11 cellular contexts compared by ENCODE assay signal in the genomic region with DNA sequence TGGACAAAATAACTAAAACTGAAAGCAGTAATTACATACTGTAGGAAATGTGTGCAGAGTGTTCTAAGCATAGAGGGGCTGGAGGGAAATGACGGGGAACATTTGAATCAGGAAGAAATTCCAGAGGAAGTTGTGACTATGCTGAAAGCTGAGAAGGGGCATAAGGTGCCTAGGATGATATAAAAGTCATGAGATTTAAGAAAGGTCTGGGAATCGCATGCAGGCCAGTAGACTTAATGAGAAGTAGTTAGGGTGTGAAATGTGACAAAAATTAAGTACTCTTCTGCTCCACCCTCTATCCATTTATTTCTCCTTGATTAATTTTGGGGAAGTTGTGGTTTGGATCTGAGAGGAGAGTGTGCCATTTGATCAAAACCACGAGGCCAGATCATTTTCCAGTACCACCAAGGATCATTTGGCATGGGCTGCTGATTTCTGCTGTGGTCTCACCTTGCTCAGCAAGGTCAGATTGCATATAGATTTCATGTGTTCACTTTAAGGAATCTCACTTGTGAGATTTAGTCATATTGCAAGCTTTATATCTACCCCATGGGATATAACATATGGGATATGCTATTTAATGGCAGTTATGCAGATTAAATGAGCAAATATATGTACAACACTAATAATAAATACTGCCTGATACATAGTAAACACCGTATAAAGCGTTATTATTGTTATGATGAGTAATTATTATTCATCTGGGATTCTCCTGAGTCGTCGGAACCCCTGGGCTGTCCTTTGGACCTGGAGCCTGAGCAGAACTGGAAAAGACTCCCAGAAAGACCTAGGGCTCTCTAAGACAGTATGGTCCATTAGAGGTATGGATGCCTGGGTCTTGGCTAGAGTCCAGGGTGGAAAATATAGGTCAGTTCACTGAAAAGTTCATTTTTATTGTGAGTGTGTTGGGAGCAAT.
DNase-seq lines count a peak whose midpoint lies in the region; ATAC-seq and TF ChIP-seq lines count a peak whose summit lies in the region.
"Had no signal": no experiment of that assay in that cellular context is flagged by ENCODE, and none has a peak within 500 bp of the region (broad histone marks: within the 10 kb centered on the region; RNA-seq: fewer than 3 reads in every experiment).

No MANE protein-coding gene starts in this region.

- CTCF ChIA-PET in IMR-90 (lab: Yijun Ruan, JAX) = interaction anchor here (1.4 kb wide), 1 partner anchor 41 kb away, joined by 3 read pairs; no protein-coding TSS in a partner anchor

- ATAC-seq in IMR-90 (ENCODE audit: low read depth) = no peak
- no peak for ATAC-seq in upper lobe of left lung (ENCODE audit: low FRiP score in 2 of 2)
- no peak for ATAC-seq in GM21360 (IDR thresholded peaks at IDR 0.05; ENCODE audit: unreplicated experiment)

- peak overlapping the region; percentile 65 for H3K56ac ChIP-seq in IMR-90 (ENCODE audit: extremely low read depth, insufficient read depth, low read length)

- H3K4me3 ChIP-seq in IMR-90 (ENCODE audit: insufficient read depth, low read depth, low read length) (no peak overlapping the region), adipocyte (ENCODE audit: low read length) (peak overlapping the region; percentile 36), upper lobe of left lung (no peak overlapping the region)

- peak overlapping the region; percentile 94 for H2BK120ac ChIP-seq in IMR-90 (ENCODE audit: low read depth, low read length)

- in situ Hi-C loops in IMR-90 (cut with MboI; ENCODE audit: low sequenced_read_pairs) = no loop called here

- peaks cover 13% of the 10 kb centered on the region for H3K9me1 ChIP-seq in IMR-90 (ENCODE audit: insufficient read depth, low read length)

- 20% methylated on average over 2 of the region's 7 CpGs; no CpG with 5 or more reads in 1 of the 2 experiments for WGBS in IMR-90 (ENCODE audit: extremely low coverage in 2 of 2, insufficient read length in 1 of 2), 2 experiments
- 68 to 77% methylated on average over 7 of the region's 7 CpGs for WGBS in upper lobe of left lung, 2 donors

- no peak for TF ChIP-seq RAD21 in IMR-90 (IDR thresholded peaks at IDR 0.05; ENCODE audit: low read length)

- H3K14ac ChIP-seq in IMR-90 (replicated peaks; ENCODE audit: low read depth, low read length) = peak overlapping the region; percentile 98

- TF ChIP-seq CTCF in IMR-90 (conservative IDR thresholded peaks at IDR 0.05; ENCODE audit: low read depth, low read length) = no peak
- no peak for TF ChIP-seq CTCF in upper lobe of left lung (IDR thresholded peaks at IDR 0.05)

- H2AFZ ChIP-seq in IMR-90 (replicated peaks; ENCODE audit: low read length, poor library complexity) = no peak overlapping the region

- H3K4me2 ChIP-seq in IMR-90 (ENCODE audit: low read depth, low read length) = peak overlapping the region; percentile 75

- H3K9me3 ChIP-seq in IMR-90 (ENCODE audit: control insufficient read depth, insufficient read depth, low read length) = no peaks in the 10 kb centered on the region
- H3K9me3 ChIP-seq in adipocyte (ENCODE audit: control insufficient read depth, low read length) = no peaks in the 10 kb centered on the region
- H3K9me3 ChIP-seq in upper lobe of left lung = no peaks in the 10 kb centered on the region

- H4K8ac ChIP-seq in IMR-90 (ENCODE audit: low read depth in 2 of 2, low read length in 2 of 2) = peak overlapping the region; percentile 37 to 94

- DNase-seq in IMR-90 (peak; percentile 64), adipocyte (ENCODE audit: low read depth) (peak; percentile 23), glomerular endothelial cell (ENCODE audit: extremely low read depth, low read depth, low spot score) (peak; percentile 74), upper lobe of left lung (no peak), H4 (ENCODE audit: low spot score) (no peak), medulla oblongata (ENCODE audit: extremely low spot score) (no peak)
- DNase-seq: activated naive CD4-positive, alpha-beta T cell treated with Interleukin-2 at 50 U/mL for 16 hours; KG1; mesendoderm; NCI-H82 had no signal

- POLR2A ChIA-PET in IMR-90 (lab: Charles Lee; ENCODE audit: unreplicated experiment) = no interaction called here

- peak overlapping the region; percentile 99 for H2BK5ac ChIP-seq in IMR-90 (ENCODE audit: low read depth, low read length, poor library complexity, severe bottlenecking)

- peak overlapping the region; percentile 98 for H2AK5ac ChIP-seq in IMR-90 (ENCODE audit: low read depth, low read length)

- peaks cover 20% of the 10 kb centered on the region for H3K4me1 ChIP-seq in IMR-90 (ENCODE audit: control insufficient read depth, insufficient read depth, low read length)
- peaks cover 49% of the 10 kb centered on the region for H3K4me1 ChIP-seq in adipocyte (ENCODE audit: control insufficient read depth, insufficient read depth, low read length)
- H3K4me1 ChIP-seq in upper lobe of left lung = peaks cover 22 to 55% (median 37%) of the 10 kb centered on the region in 4 donors

- H4K91ac ChIP-seq in IMR-90 (ENCODE audit: insufficient read depth, low read depth, low read length) = peak overlapping the region; percentile 97

- peaks cover 8% of the 10 kb centered on the region for H4K20me1 ChIP-seq in IMR-90 (ENCODE audit: insufficient read depth, low read length)

- peak overlapping the region; percentile 98 for H3K4ac ChIP-seq in IMR-90 (ENCODE audit: low read depth, low read length)

- peak overlapping the region; percentile 99 for H2BK15ac ChIP-seq in IMR-90 (ENCODE audit: low read depth, low read length)

- H4K5ac ChIP-seq in IMR-90 (ENCODE audit: low read depth, low read length) = peak overlapping the region; percentile 98

- peak overlapping the region; percentile 98 for H3K23ac ChIP-seq in IMR-90 (ENCODE audit: low read depth, low read length)

- H3K27me3 ChIP-seq in IMR-90 (ENCODE audit: control insufficient read depth, insufficient read depth, low read length) = no peaks in the 10 kb centered on the region
- no peaks in the 10 kb centered on the region for H3K27me3 ChIP-seq in adipocyte (replicated peaks; ENCODE audit: control insufficient read depth, insufficient read depth, low read length)
- H3K27me3 ChIP-seq in upper lobe of left lung = no peaks in the 10 kb centered on the region

- peaks cover 22 to 60% of the 10 kb centered on the region in 2 experiments for H3K79me1 ChIP-seq in IMR-90 (ENCODE audit: low read depth in 1 of 2, low read length in 2 of 2)

- BruUV-seq in IMR-90 (replicated peaks; lab: Mats Ljungman, UMichigan) = no TSS peak

- H3K36me3 ChIP-seq in IMR-90 (ENCODE audit: control insufficient read depth, insufficient read depth, low read length) = no peaks in the 10 kb centered on the region
- H3K36me3 ChIP-seq in adipocyte (ENCODE audit: control insufficient read depth, insufficient read depth, low read length, severe bottlenecking) = no peaks in the 10 kb centered on the region
- H3K36me3 ChIP-seq in upper lobe of left lung = no peaks in the 10 kb centered on the region

- H3K27ac ChIP-seq in IMR-90 (ENCODE audit: insufficient read depth, low read length) (peak overlapping the region; percentile 99), upper lobe of left lung (peak overlapping the region; percentile 24 to 57 (median 42))

- peak overlapping the region; percentile 97 for H2BK20ac ChIP-seq in IMR-90 (ENCODE audit: low read depth, low read length)

- intact Hi-C loops in IMR-90 (cut with micrococcal nuclease) = loop anchor here (5.0 to 10.0 kb wide), 3 partner anchors 55 to 338 kb away; no protein-coding TSS in a partner anchor

- TF ChIP-seq POLR2A in IMR-90 (IDR thresholded peaks at IDR 0.05; ENCODE audit: low read depth, low read length) = no peak
- no peak for TF ChIP-seq POLR2A in upper lobe of left lung (IDR thresholded peaks at IDR 0.05)

- H3K18ac ChIP-seq in IMR-90 (ENCODE audit: low read depth, low read length) = peak overlapping the region; percentile 98

- TF ChIP-seq EP300 in upper lobe of left lung (IDR thresholded peaks at IDR 0.05) = no peak

- no peak overlapping the region for H2AK9ac ChIP-seq in IMR-90 (replicated peaks; ENCODE audit: low read depth, low read length, poor library complexity)

- peak overlapping the region; percentile 91 for H3K9ac ChIP-seq in IMR-90 (ENCODE audit: low read depth, low read length)
- H3K9ac ChIP-seq in adipocyte (ENCODE audit: low read length) = peak overlapping the region; percentile 62

- dilution Hi-C loops in IMR-90 (cut with HindIII; ENCODE audit: low sequenced_read_pairs, unreplicated experiment) = no loop called here

TF ChIP-seq in IMR-90, 13 proteins besides CTCF, POLR2A, EP300 and RAD21:
- TF ChIP-seq RCOR1 (IDR thresholded peaks at IDR 0.05; ENCODE audit: insufficient replicate concordance, low read length) = no peak
- no peak for TF ChIP-seq MXI1 (IDR thresholded peaks at IDR 0.05; ENCODE audit: borderline replicate concordance, low read depth, low read length)
- peak; percentile 16; the same call in 1 of the 2 replicates for TF ChIP-seq CEBPB (IDR thresholded peaks at IDR 0.05; ENCODE audit: low read depth, low read length)

Comparison
In these comparisons a context has a peak if more than half of its experiments do, and no peak if none do; other contexts are left out.
1. DNase-seq: peak in IMR-90 (single experiment), adipocyte (single experiment) and glomerular endothelial cell (single experiment); none in upper lobe of left lung (0 of 2), H4 (single experiment) and medulla oblongata (single experiment).